ENCODE assay signal across 29 cellular contexts in the genomic region with DNA sequence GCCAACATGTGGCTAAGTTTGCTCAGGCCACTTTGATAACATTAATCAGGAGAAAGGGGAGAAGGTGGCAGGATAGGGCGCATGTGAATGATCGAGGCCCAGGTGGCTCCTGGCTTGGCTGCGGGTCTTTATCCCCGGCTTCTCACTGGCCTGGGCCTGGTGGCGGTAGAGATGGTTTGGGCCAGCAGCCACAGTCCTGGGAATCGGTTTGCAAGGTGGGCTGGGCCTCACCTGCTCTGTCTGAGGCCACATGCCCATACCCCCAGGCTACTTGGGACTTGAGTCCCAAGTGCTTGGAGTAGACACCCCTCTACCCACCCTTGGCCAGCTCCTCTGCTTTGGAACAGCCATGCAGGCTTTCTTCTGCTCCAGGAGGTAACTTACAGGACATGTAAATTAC. TPM values are rescaled to one million over a fixed set of nuclear protein-coding genes. Genes with fewer than 3 reads are reported as not detected.
"Had no signal": no experiment of that assay in that cellular context is flagged by ENCODE, and none has a peak within 500 bp of the region (broad histone marks: within the 10 kb centered on the region; RNA-seq: fewer than 3 reads in every experiment).

No MANE protein-coding gene starts in this region.

- H3K4me3 ChIP-seq: gastrocnemius medialis, heart left ventricle, hepatocyte, left lung, ovary, psoas muscle, sigmoid colon, thoracic aorta, tibial nerve, upper lobe of left lung had no signal

- H3K4me3 Mint-ChIP-seq: effector memory CD8-positive, alpha-beta T cell; naive thymus-derived CD4-positive, alpha-beta T cell; nephron; stimulated activated naive B cell treated with anti-CD40 and anti-IgM and Interleukin-4, amounts not matched to agents 10 μg/mL and 1 μg/mL and 100 μg/mL, for 72 hours; stimulated activated naive CD8-positive, alpha-beta T cell treated with anti-CD3 and anti-CD28 coated beads, Interleukin-15, Interleukin-2, amounts not matched to agents 100 ng/mL and 50 ng/mL, for 24 hours had no signal

- FAIRE-seq: endometrium, islet of Langerhans, urothelium cell line had no signal

- H3K27ac ChIP-seq: gastrocnemius medialis, heart left ventricle, hepatocyte, left lung, ovary, psoas muscle, sigmoid colon, thoracic aorta, tibial nerve, upper lobe of left lung had no signal

- H3K36me3 Mint-ChIP-seq: naive thymus-derived CD4-positive, alpha-beta T cell; stimulated activated naive B cell treated with anti-CD40 and anti-IgM and Interleukin-4, amounts not matched to agents 10 μg/mL and 1 μg/mL and 100 μg/mL, for 72 hours had no signal

- H3K4me1 Mint-ChIP-seq: nephron had no signal

- H2AFZ ChIP-seq: hepatocyte had no signal

- DNase-seq: cortex of kidney; effector memory CD8-positive, alpha-beta T cell; foreskin fibroblast; gastrocnemius medialis; left cardiac atrium; mesenchymal stem cell; midbrain; naive thymus-derived CD4-positive, alpha-beta T cell; occipital lobe; ovary; psoas muscle; right cardiac atrium; sigmoid colon; stimulated activated CD4-positive, alpha-beta T cell treated with anti-CD3 and anti-CD28 coated beads, Interleukin-4, amount 100 ng/mL, for 4 hours; stimulated activated naive B cell treated with anti-CD40 and anti-IgM and Interleukin-4, amounts not matched to agents 10 μg/mL and 1 μg/mL and 100 μg/mL, for 72 hours; upper lobe of left lung had no signal

- H3K4me2 ChIP-seq: hepatocyte had no signal

- H3K4me1 ChIP-seq: gastrocnemius medialis, heart left ventricle, left lung, psoas muscle, sigmoid colon, tibial nerve, upper lobe of left lung had no signal

- H3K36me3 ChIP-seq: gastrocnemius medialis, heart left ventricle, left lung, ovary, sigmoid colon, thoracic aorta, tibial nerve, upper lobe of left lung had no signal

- H3K9me3 ChIP-seq: gastrocnemius medialis, heart left ventricle, left lung, ovary, psoas muscle, sigmoid colon, thoracic aorta, tibial nerve, upper lobe of left lung had no signal

- H3K27ac Mint-ChIP-seq: effector memory CD8-positive, alpha-beta T cell; nephron; stimulated activated naive B cell treated with anti-CD40 and anti-IgM and Interleukin-4, amounts not matched to agents 10 μg/mL and 1 μg/mL and 100 μg/mL, for 72 hours; stimulated activated naive CD8-positive, alpha-beta T cell treated with anti-CD3 and anti-CD28 coated beads, Interleukin-15, Interleukin-2, amounts not matched to agents 100 ng/mL and 50 ng/mL, for 24 hours had no signal

- H3K27me3 ChIP-seq: hepatocyte, ovary, upper lobe of left lung had no signal

- H3K9me3 Mint-ChIP-seq: effector memory CD8-positive, alpha-beta T cell; naive thymus-derived CD4-positive, alpha-beta T cell; nephron; stimulated activated naive CD8-positive, alpha-beta T cell treated with anti-CD3 and anti-CD28 coated beads, Interleukin-15, Interleukin-2, amounts not matched to agents 100 ng/mL and 50 ng/mL, for 24 hours had no signal

RNA-seq across cellular contexts. Expression of a gene that starts 49.7 kb away (rescaled TPM):
- total RNA-seq: gastrocnemius medialis, lower leg skin, skeletal muscle tissue, thoracic aorta had no signal
- polyA plus RNA-seq: esophagus, hepatocyte had no signal
